ENCODE assay signal across 10 cellular contexts in genomic region chr12:110038741-110039084, GRCh38. TPM values are rescaled to one million over a fixed set of nuclear protein-coding genes. Genes with fewer than 3 reads are reported as not detected.
DNase-seq lines count a peak whose midpoint lies in the region; ATAC-seq, FAIRE-seq and TF ChIP-seq lines count a peak whose summit lies in the region.
"Had no signal": no experiment of that assay in that cellular context is flagged by ENCODE, and none has a peak within 500 bp of the region (broad histone marks: within the 10 kb centered on the region; RNA-seq: fewer than 3 reads in every experiment).

No MANE protein-coding gene starts in this region.

- FAIRE-seq in astrocyte (lab: Jason Lieb, UNC), result no peak

- TF ChIP-seq CTCF in astrocyte (IDR thresholded peaks at IDR 0.05; ENCODE audit: insufficient read depth, low read depth, low read length), result no peak
- TF ChIP-seq CTCF in mesothelial cell of epicardium (IDR thresholded peaks at IDR 0.05; ENCODE audit: unreplicated experiment), result no peak
- TF ChIP-seq CTCF in type B pancreatic cell (conservative IDR thresholded peaks at IDR 0.05), result no peak

- H3K27me3 Mint-ChIP-seq in activated T-cell treated with anti-CD3 and anti-CD28 coated beads, Interleukin-2, amount 50 U/mL, for 72 hours (ENCODE audit: low read depth), result no peaks in the 10 kb centered on the region
- H3K27me3 Mint-ChIP-seq in astrocyte (ENCODE audit: low read depth, unreplicated experiment) (no peaks in the 10 kb centered on the region), mesothelial cell of epicardium (ENCODE audit: low read depth) (no peaks in the 10 kb centered on the region), type B pancreatic cell (no peaks in the 10 kb centered on the region)

- H4K20me1 ChIP-seq in astrocyte (ENCODE audit: insufficient read depth, low read length), result peaks cover 34% of the 10 kb centered on the region

- H3K36me3 ChIP-seq in astrocyte (ENCODE audit: insufficient read depth, low read length), result peaks cover 34% of the 10 kb centered on the region

- peak overlapping the region; percentile 49 for H3K4me2 ChIP-seq in astrocyte (ENCODE audit: low read length)

- peaks cover 49% of the 10 kb centered on the region for H3K4me1 Mint-ChIP-seq in activated T-cell treated with anti-CD3 and anti-CD28 coated beads, Interleukin-2, amount 50 U/mL, for 72 hours (ENCODE audit: low read depth)
- peaks cover 22% of the 10 kb centered on the region for H3K4me1 Mint-ChIP-seq in astrocyte (ENCODE audit: low read depth, unreplicated experiment)
- peaks cover 5% of the 10 kb centered on the region for H3K4me1 Mint-ChIP-seq in mesothelial cell of epicardium
- H3K4me1 Mint-ChIP-seq in type B pancreatic cell (ENCODE audit: unreplicated experiment), result peaks cover 22% of the 10 kb centered on the region

- H3K9me3 ChIP-seq in astrocyte (ENCODE audit: insufficient read depth, low read depth, low read length), result no peaks in the 10 kb centered on the region
- H3K9me3 ChIP-seq: HAP-1 had no signal

- peaks cover 5 to 18% of the 10 kb centered on the region in 2 donors for H3K36me3 Mint-ChIP-seq in activated T-cell treated with anti-CD3 and anti-CD28 coated beads, Interleukin-2, amount 50 U/mL, for 72 hours (ENCODE audit: insufficient read depth in 2 of 2)
- H3K36me3 Mint-ChIP-seq in astrocyte (ENCODE audit: low read depth, unreplicated experiment), result peaks cover 14% of the 10 kb centered on the region
- peaks cover 21% of the 10 kb centered on the region for H3K36me3 Mint-ChIP-seq in mesothelial cell of epicardium
- peaks cover 23% of the 10 kb centered on the region for H3K36me3 Mint-ChIP-seq in type B pancreatic cell

- H3K9ac ChIP-seq in astrocyte (ENCODE audit: low read length), result peak overlapping the region; percentile 63

- no peak overlapping the region for H3K4me3 ChIP-seq in astrocyte (ENCODE audit: insufficient read depth, low read depth, low read length)
- H3K4me3 ChIP-seq: HAP-1 had no signal

- DNase-seq in activated T-cell treated with anti-CD3 and anti-CD28 coated beads, Interleukin-2, amount 50 U/mL, for 72 hours, result no peak
- no peak for DNase-seq in activated T-cell treated with anti-CD3 and anti-CD28 coated beads, Interleukin-2, amount 50 U/mL, for 48 hours
- no peak for DNase-seq in astrocyte (ENCODE audit: low read depth)
- no peak for DNase-seq in mesothelial cell of epicardium (ENCODE audit: low spot score in 2 of 2, unreplicated experiment in 2 of 2)
- DNase-seq in type B pancreatic cell (ENCODE audit: extremely low spot score, unreplicated experiment), result no peak
- no peak for DNase-seq in stimulated activated CD4-positive, alpha-beta T cell treated with anti-CD3 and anti-CD28 coated beads, Interleukin-1b, Interleukin-23, amount 100 ng/mL, for 48 hours
- DNase-seq in NCI-H2227 treated with DMSO at 0.1 percent for 48 hours (lab: John Stamatoyannopoulos, UW), result no peak
- DNase-seq: AML-193 had no signal

- peaks cover 43% of the 10 kb centered on the region for H3K79me2 ChIP-seq in astrocyte (ENCODE audit: insufficient read depth, low read length)

- H3K27ac ChIP-seq in astrocyte (ENCODE audit: low read depth, low read length), result peak overlapping the region; percentile 86

- H2AFZ ChIP-seq in astrocyte (ENCODE audit: low read depth, low read length), result no peak overlapping the region

- H3K27me3 ChIP-seq in astrocyte (ENCODE audit: insufficient read depth, low read length), result no peaks in the 10 kb centered on the region

- peaks cover 19% of the 10 kb centered on the region for H3K4me1 ChIP-seq in astrocyte (ENCODE audit: insufficient read depth, low read length)

- peak overlapping the region; percentile 82 for H3K27ac Mint-ChIP-seq in activated T-cell treated with anti-CD3 and anti-CD28 coated beads, Interleukin-2, amount 50 U/mL, for 72 hours
- H3K27ac Mint-ChIP-seq in astrocyte (ENCODE audit: unreplicated experiment) (peak overlapping the region; percentile 86), mesothelial cell of epicardium (peak overlapping the region; percentile 91), type B pancreatic cell (peak overlapping the region; percentile 94)

- H3K9me3 Mint-ChIP-seq in activated T-cell treated with anti-CD3 and anti-CD28 coated beads, Interleukin-2, amount 50 U/mL, for 72 hours, result no peaks in the 10 kb centered on the region
- H3K9me3 Mint-ChIP-seq in astrocyte (ENCODE audit: unreplicated experiment) (no peaks in the 10 kb centered on the region), mesothelial cell of epicardium (no peaks in the 10 kb centered on the region), type B pancreatic cell (no peaks in the 10 kb centered on the region)

- H3K4me3 Mint-ChIP-seq in activated T-cell treated with anti-CD3 and anti-CD28 coated beads, Interleukin-2, amount 50 U/mL, for 72 hours, result no peak overlapping the region
- H3K4me3 Mint-ChIP-seq in astrocyte (ENCODE audit: unreplicated experiment) (no peak overlapping the region), mesothelial cell of epicardium (no peak overlapping the region), type B pancreatic cell (peak overlapping the region; percentile 7)

- no peak for ATAC-seq in activated T-cell treated with anti-CD3 and anti-CD28 coated beads, Interleukin-2, amount 50 U/mL, for 72 hours (replicated peaks in 1 of 2)
- ATAC-seq in HG02970 (IDR thresholded peaks at IDR 0.05; ENCODE audit: low FRiP score, unreplicated experiment), result no peak

RNA-seq across cellular contexts. Expression of gene C12orf76, which starts 9.6 kb away (rescaled TPM):
- total RNA-seq in activated T-cell treated with anti-CD3 and anti-CD28 coated beads, Interleukin-2, amount 50 U/mL, for 72 hours, result 10 to 100 TPM; 16.9 to 19.0 TPM
- total RNA-seq in astrocyte (11.5 and 13.0 TPM in 2 replicates), mesothelial cell of epicardium (21.7 to 22.2 TPM (median 21.8 TPM) in 3 replicates), type B pancreatic cell (ENCODE audit: low replicate concordance) (20.8 and 21.4 TPM in 2 replicates)

RNA-seq across cellular contexts. Expression of gene ANKRD13A, which starts 39.5 kb away (rescaled TPM):
- 10 to 100 TPM; 67.8 to 72.8 TPM for total RNA-seq in activated T-cell treated with anti-CD3 and anti-CD28 coated beads, Interleukin-2, amount 50 U/mL, for 72 hours
- total RNA-seq in astrocyte (22.5 and 23.9 TPM in 2 replicates), mesothelial cell of epicardium (25.1 to 28.1 TPM (median 27.6 TPM) in 3 replicates), type B pancreatic cell (ENCODE audit: low replicate concordance) (34.6 and 43.4 TPM in 2 replicates)

RNA-seq across cellular contexts. Expression of gene GIT2, which starts 42.5 kb away (rescaled TPM):
- 10 to 100 TPM; 70.0 to 74.9 TPM for total RNA-seq in activated T-cell treated with anti-CD3 and anti-CD28 coated beads, Interleukin-2, amount 50 U/mL, for 72 hours
- total RNA-seq in astrocyte (32.7 and 33.4 TPM in 2 replicates), mesothelial cell of epicardium (41.3 to 42.7 TPM (median 42.6 TPM) in 3 replicates), type B pancreatic cell (ENCODE audit: low replicate concordance) (26.3 and 38.4 TPM in 2 replicates)
